15 cellular contexts compared by ENCODE assay signal in the genomic region with DNA sequence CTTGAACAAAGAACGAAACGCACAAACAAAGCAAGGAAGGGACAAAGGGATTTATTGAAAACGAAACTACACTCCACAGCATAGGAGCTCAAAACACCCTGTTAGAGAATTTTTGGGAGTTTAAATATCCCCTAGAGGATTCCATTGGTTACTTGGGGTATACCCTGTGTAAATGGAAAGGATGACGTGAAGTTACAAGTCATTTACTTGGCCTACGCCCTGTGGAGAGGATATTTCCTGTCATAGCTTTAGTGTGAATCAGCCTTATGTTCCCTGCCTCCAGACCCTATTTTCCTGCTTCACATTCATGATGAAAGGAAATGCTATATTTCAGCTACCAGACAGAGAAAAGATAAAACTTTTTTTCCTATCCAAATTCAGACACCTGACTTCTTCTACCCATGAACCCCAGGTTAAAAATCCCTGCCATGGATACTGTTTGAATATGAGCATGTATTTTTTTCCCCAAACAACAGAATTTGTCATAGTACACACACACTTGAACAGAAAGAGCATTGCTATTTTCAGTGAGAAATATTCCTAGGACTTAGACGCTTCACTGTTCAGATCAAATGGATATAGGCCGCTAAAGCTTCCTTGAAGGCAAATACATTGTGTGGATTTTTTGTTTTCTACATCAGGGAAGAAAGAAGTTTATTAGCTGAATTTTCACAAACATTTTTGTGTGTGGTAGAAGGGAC. TPM values are rescaled to one million over a fixed set of nuclear protein-coding genes. Genes with fewer than 3 reads are reported as not detected.
A peak's percentile ranks its signal among the peaks of the same experiment; 100 is the strongest.
DNase-seq lines count a peak whose midpoint lies in the region; ATAC-seq and TF ChIP-seq lines count a peak whose summit lies in the region.
"Had no signal": no experiment of that assay in that cellular context is flagged by ENCODE, and none has a peak within 500 bp of the region (broad histone marks: within the 10 kb centered on the region; RNA-seq: fewer than 3 reads in every experiment).

No MANE protein-coding gene starts in this region.

- H3K9me3 ChIP-seq in NT2/D1 (ENCODE audit: insufficient read depth, low read length), result no peaks in the 10 kb centered on the region
- no peaks in the 10 kb centered on the region for H3K9me3 ChIP-seq in mesodermal cell (ENCODE audit: control insufficient read depth, low read length)
- no peaks in the 10 kb centered on the region for H3K9me3 ChIP-seq in stomach
- H3K9me3 ChIP-seq: right atrium auricular region, upper lobe of left lung had no signal

- no peak for TF ChIP-seq POLR2A in stomach (IDR thresholded peaks at IDR 0.05)

- no peaks in the 10 kb centered on the region for H3K4me1 ChIP-seq in NT2/D1 (ENCODE audit: insufficient read depth, insufficient read length)
- peaks cover 17% of the 10 kb centered on the region for H3K4me1 ChIP-seq in mesodermal cell (ENCODE audit: control insufficient read depth, insufficient read depth, low read length, poor library complexity, severe bottlenecking)
- no peaks in the 10 kb centered on the region for H3K4me1 ChIP-seq in stomach
- H3K4me1 ChIP-seq: right atrium auricular region, upper lobe of left lung had no signal

- H3K27ac ChIP-seq in mesodermal cell (ENCODE audit: low read depth, low read length, severe bottlenecking) (peak overlapping the region; percentile 91), stomach (no peak overlapping the region)
- H3K27ac ChIP-seq: right atrium auricular region, upper lobe of left lung had no signal

- H3K4me3 ChIP-seq in NT2/D1 (ENCODE audit: insufficient read length, low read depth) (no peak overlapping the region), mesodermal cell (ENCODE audit: extremely low read depth, insufficient read depth, low read length, poor library complexity, severe bottlenecking) (no peak overlapping the region), stomach (no peak overlapping the region)
- H3K4me3 ChIP-seq: right atrium auricular region, upper lobe of left lung had no signal

- H3K9ac ChIP-seq in NT2/D1 (ENCODE audit: insufficient read length, low read depth), result peak overlapping the region; percentile 27

- 79% methylated on average over 3 of the region's 7 CpGs; no CpG with 5 or more reads in 1 of the 2 experiments for WGBS in mesodermal cell (ENCODE audit: insufficient coverage in 2 of 2), 2 experiments
- 77 to 90% (median 87%) methylated on average over 7 of the region's 7 CpGs for WGBS in stomach, 5 donors

- H3K27me3 ChIP-seq in NT2/D1 (ENCODE audit: insufficient read depth, insufficient read length) (no peaks in the 10 kb centered on the region), stomach (no peaks in the 10 kb centered on the region)
- H3K27me3 ChIP-seq: right atrium auricular region, upper lobe of left lung had no signal

- no peak for TF ChIP-seq CTCF in stomach (IDR thresholded peaks at IDR 0.05)

- DNase-seq in Daoy (ENCODE audit: low read depth) (peak; percentile 74), NT2/D1 (ENCODE audit: low read depth, low spot score) (no peak), dedifferentiated amniotic fluid mesenchymal stem cell (ENCODE audit: extremely low spot score) (peak; percentile 78), NCI-H526 treated with DMSO at 0.1 percent for 48 hours (lab: John Stamatoyannopoulos, UW) (no peak), NCI-H1105 (lab: John Stamatoyannopoulos, UW) (no peak), stomach (no peak)
- DNase-seq: activated CD8-positive, alpha-beta memory T cell treated with anti-CD3 and anti-CD28 coated beads for 24 hours; CD8-positive, alpha-beta memory T cell; KG1; left ventricle myocardium superior; NCI-H510A; upper lobe of left lung had no signal

- H3K36me3 ChIP-seq in NT2/D1 (ENCODE audit: insufficient read depth, insufficient read length, low read length) (peaks cover 53% of the 10 kb centered on the region), mesodermal cell (ENCODE audit: control insufficient read depth, insufficient read depth, low read length) (peaks cover 57% of the 10 kb centered on the region), stomach (peaks cover 0 to 43% (median 31%) of the 10 kb centered on the region in 4 donors)
- H3K36me3 ChIP-seq: right atrium auricular region had no signal

- no peak for ATAC-seq in HG03354 (IDR thresholded peaks at IDR 0.05; ENCODE audit: poor library complexity, severe bottlenecking, unreplicated experiment)
- ATAC-seq: left ventricle myocardium superior had no signal

- TF ChIP-seq EP300 in stomach (IDR thresholded peaks at IDR 0.05), result no peak

- intact Hi-C loops in stomach (cut with DNase I; ENCODE audit: low total_unique reads), result no loop called here

RNA-seq across cellular contexts. Expression of a gene that starts 20.4 kb away (rescaled TPM):
- total RNA-seq in Daoy (2014; rRNA removed; shearing (Covaris generic)), result 21.4 and 29.3 TPM in 2 replicates
- polyA plus RNA-seq in mesodermal cell (2013, experiment 1 of 2), result 27.4 TPM
- polyA plus RNA-seq in mesodermal cell (2013, experiment 2 of 2), result 23.0 TPM
- 10 to 100 TPM in 1 of 5 donors, 1 to 10 TPM in 1, under 1 TPM in 1, not detected in 2; 0.45 to 15.4 (median 7.2) TPM for total RNA-seq in stomach
- 10 to 100 TPM; 17.4 to 37.8 (median 27.5) TPM for polyA plus RNA-seq in stomach

RNA-seq across cellular contexts. Expression of a gene that starts 36.8 kb away (rescaled TPM):
- total RNA-seq in Daoy (2014; rRNA removed; shearing (Covaris generic)), result 11.1 and 11.8 TPM in 2 replicates
- 5.0 TPM for polyA plus RNA-seq in mesodermal cell (2013, experiment 1 of 2)
- polyA plus RNA-seq in mesodermal cell (2013, experiment 2 of 2), result 6.1 TPM
- total RNA-seq in stomach, result 1 to 10 TPM in 3 of 5 donors, not detected in 2; 1.2 to 2.6 (median 1.7) TPM
- polyA plus RNA-seq in stomach, result under 1 TPM; 0.46 to 0.88 (median 0.62) TPM

Comparison
In these comparisons a context has a peak if more than half of its experiments do, and no peak if none do; other contexts are left out.
1. DNase-seq: peak in Daoy (single experiment) and dedifferentiated amniotic fluid mesenchymal stem cell (single experiment); none in NT2/D1 (single experiment), NCI-H526 treated with DMSO at 0.1 percent for 48 hours (single experiment), NCI-H1105 (single experiment) and stomach (single experiment).